In the genomic region with DNA sequence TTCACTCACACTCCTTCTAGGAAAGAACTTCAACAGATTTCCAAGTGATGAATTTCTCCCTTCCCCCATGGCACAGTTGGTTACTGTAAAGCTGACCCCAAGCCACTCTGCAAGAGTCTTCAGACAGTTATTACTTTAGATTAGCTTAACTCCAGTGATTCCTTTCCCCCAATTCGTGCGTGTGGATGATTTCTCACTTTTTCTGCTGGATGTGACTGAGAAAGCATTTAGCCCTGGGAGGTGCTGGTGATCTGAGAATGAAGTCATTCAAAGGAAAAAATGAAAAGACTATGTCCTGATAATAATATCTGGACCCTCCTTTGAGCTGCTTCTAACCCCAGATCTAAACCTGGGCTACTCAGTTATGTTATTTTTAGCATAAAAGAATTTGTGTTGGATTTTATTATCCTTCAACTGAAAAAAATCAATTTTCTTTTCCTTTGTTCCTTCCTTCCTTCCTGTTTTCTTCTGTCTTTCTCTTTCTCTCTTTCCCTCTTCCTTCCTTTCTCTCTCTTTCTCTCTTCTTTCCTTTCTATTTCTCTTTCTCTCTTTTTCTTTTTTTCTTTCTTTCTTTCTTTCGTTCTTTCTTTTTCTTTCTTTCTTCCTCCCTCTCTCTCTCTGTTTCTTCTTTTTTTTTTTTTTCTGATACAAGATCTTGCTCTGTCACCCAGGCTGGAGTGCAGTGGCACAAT, we compare ENCODE assay signal across 34 cellular contexts. TPM values are rescaled to one million over a fixed set of nuclear protein-coding genes. Genes with fewer than 3 reads are reported as not detected.
DNase-seq lines count a peak whose midpoint lies in the region; ATAC-seq and TF ChIP-seq lines count a peak whose summit lies in the region.
"Had no signal": no experiment of that assay in that cellular context is flagged by ENCODE, and none has a peak within 500 bp of the region (broad histone marks: within the 10 kb centered on the region; RNA-seq: fewer than 3 reads in every experiment).

No MANE protein-coding gene starts in this region.

- H3K9ac ChIP-seq in PC-3 (ENCODE audit: low read length): no peak overlapping the region

- no TSS peak for BruUV-seq in MCF 10A (replicated peaks; lab: Mats Ljungman, UMichigan)
- no TSS peak for BruUV-seq in PC-3 (replicated peaks; lab: Mats Ljungman, UMichigan)

- H3K4me1 ChIP-seq in breast epithelium: no peaks in the 10 kb centered on the region
- peaks cover 35% of the 10 kb centered on the region for H3K4me1 ChIP-seq in PC-3 (ENCODE audit: insufficient read depth, low read length)
- H3K4me1 ChIP-seq: BE2C, left lung, upper lobe of right lung had no signal

- no peak overlapping the region for H3K4me3 Mint-ChIP-seq in MCF 10A (ENCODE audit: unreplicated experiment)
- H3K4me3 Mint-ChIP-seq: activated B cell treated with CpG ODN at 0.5 μM for 24 hours; activated CD4-positive, alpha-beta T cell treated with anti-CD3 and anti-CD28 coated beads, Interleukin-2, amount 10 ng/mL, durations not matched to agents 7 days and 5 days; activated naive CD8-positive, alpha-beta T cell; memory B cell; nephron progenitor cell had no signal

- in situ Hi-C loops in G401 (cut with HindIII; ENCODE audit: low sequenced_read_pairs): no loop called here

- no peak for ATAC-seq in PC-3
- ATAC-seq in HG03565 (IDR thresholded peaks at IDR 0.05; ENCODE audit: unreplicated experiment): no peak
- ATAC-seq: upper lobe of right lung had no signal

- H3K4me2 ChIP-seq in PC-3 (ENCODE audit: low read length): peak overlapping the region; percentile 67

- no peak overlapping the region for H2AFZ ChIP-seq in PC-3 (ENCODE audit: low read length)

- no peaks in the 10 kb centered on the region for H3K27me3 ChIP-seq in breast epithelium
- H3K27me3 ChIP-seq in PC-3 (ENCODE audit: low read length): no peaks in the 10 kb centered on the region
- H3K27me3 ChIP-seq: cardiac muscle cell, left lung, ovary, upper lobe of right lung had no signal

- no peaks in the 10 kb centered on the region for H3K9me3 Mint-ChIP-seq in MCF 10A (ENCODE audit: unreplicated experiment)
- H3K9me3 Mint-ChIP-seq: activated B cell treated with CpG ODN at 0.5 μM for 24 hours; activated CD4-positive, alpha-beta T cell treated with anti-CD3 and anti-CD28 coated beads, Interleukin-2, amount 10 ng/mL, durations not matched to agents 7 days and 5 days; memory B cell; nephron progenitor cell had no signal

- TF ChIP-seq CTCF in MCF 10A (IDR thresholded peaks at IDR 0.05; ENCODE audit: unreplicated experiment) (no peak), breast epithelium (IDR thresholded peaks at IDR 0.05) (no peak), PC-3 (conservative IDR thresholded peaks at IDR 0.05; ENCODE audit: low read depth, low read length) (no peak), fibroblast of the aortic adventitia (IDR thresholded peaks at IDR 0.05; ENCODE audit: insufficient read depth, low read length) (no peak)

- no peaks in the 10 kb centered on the region for H3K79me2 ChIP-seq in PC-3 (ENCODE audit: low read length)

- CTCF ChIA-PET in MCF 10A (lab: Yijun Ruan, JAX): interaction anchor here (0.8 kb wide), 1 partner anchor 10 kb away, joined by 3 read pairs; no protein-coding TSS in a partner anchor
- CTCF ChIA-PET in PC-3 (lab: Charles Lee): no interaction called here

- H3K36me3 ChIP-seq in breast epithelium: no peaks in the 10 kb centered on the region
- no peaks in the 10 kb centered on the region for H3K36me3 ChIP-seq in PC-3 (ENCODE audit: low read depth, low read length)
- H3K36me3 ChIP-seq: BE2C, cardiac muscle cell, left lung, ovary, upper lobe of right lung had no signal

- H3F3A ChIP-seq in PC-3 (ENCODE audit: low read length, unreplicated experiment): no peaks in the 10 kb centered on the region

- intact Hi-C loops in MCF 10A (cut with micrococcal nuclease): no loop called here
- intact Hi-C loops in breast epithelium (cut with DNase I; ENCODE audit: low total_unique reads): no loop called here
- intact Hi-C loops in PC-3 (cut with micrococcal nuclease): loop anchor here (1.0 to 5.0 kb wide), 2 partner anchors 62 to 205 kb away; no protein-coding TSS in a partner anchor

- no peak for DNase-seq in MCF 10A (ENCODE audit: unreplicated experiment)
- no peak for DNase-seq in breast epithelium (ENCODE audit: low spot score in 2 of 2)
- no peak for DNase-seq in PC-3
- peak; percentile 24 for DNase-seq in fibroblast of the aortic adventitia (ENCODE audit: low read depth)
- no peak for DNase-seq in G401 (ENCODE audit: low spot score)
- no peak for DNase-seq in DMS53 (lab: John Stamatoyannopoulos, UW)
- no peak for DNase-seq in NAMALWA (ENCODE audit: low spot score)
- DNase-seq: 8988T; activated B cell treated with CpG ODN at 0.5 μM for 24 hours; activated CD4-positive, alpha-beta T cell treated with anti-CD3 and anti-CD28 coated beads, Interleukin-2, amount 10 ng/mL, durations not matched to agents 7 days and 5 days; activated effector memory CD4-positive, alpha-beta T cell treated with anti-CD3 and anti-CD28 coated beads, Interleukin-2, amount 50 U/mL, for 16 hours; activated T-cell treated with anti-CD3 and anti-CD28 coated beads, Interleukin-2, amount 50 U/mL, for 1 hour; anterior cingulate cortex; BE2C; DMS153; effector memory CD4-positive, alpha-beta T cell; GDM1; glutamatergic neuron; GOT3; left lung; NCI-H1694 treated with DMSO at 0.1 percent for 48 hours; NCI-H446 treated with DMSO at 0.1 percent for 48 hours; NCI-H774; nephron progenitor cell; ovary; stimulated activated naive CD4-positive, alpha-beta T cell; T-helper 1 cell; upper lobe of right lung had no signal

- H4K20me1 ChIP-seq in PC-3 (ENCODE audit: low read length): no peaks in the 10 kb centered on the region

- POLR2A ChIA-PET in MCF 10A (lab: Yijun Ruan, JAX): interaction anchor here (2.0 kb wide), 1 partner anchor 9 kb away, joined by 7 read pairs; no protein-coding TSS in a partner anchor
- POLR2A ChIA-PET in PC-3 (lab: Charles Lee; ENCODE audit: unreplicated experiment): no interaction called here

- H3K27ac ChIP-seq in breast epithelium (no peak overlapping the region), PC-3 (ENCODE audit: low read length) (peak overlapping the region; percentile 70)
- H3K27ac ChIP-seq: cardiac muscle cell, coronary artery, epithelial cell of prostate, left lung, ovary, upper lobe of right lung had no signal

- H3K27ac Mint-ChIP-seq in MCF 10A (ENCODE audit: low read depth, unreplicated experiment): peak overlapping the region; percentile 31
- H3K27ac Mint-ChIP-seq: activated B cell treated with CpG ODN at 0.5 μM for 24 hours; activated CD4-positive, alpha-beta T cell treated with anti-CD3 and anti-CD28 coated beads, Interleukin-2, amount 10 ng/mL, durations not matched to agents 7 days and 5 days; activated naive CD8-positive, alpha-beta T cell; memory B cell; nephron progenitor cell had no signal

- H3K9me2 ChIP-seq in PC-3 (replicated peaks; ENCODE audit: low read length): no peaks in the 10 kb centered on the region

- H3K4me3 ChIP-seq in breast epithelium (no peak overlapping the region), PC-3 (ENCODE audit: low read length) (no peak overlapping the region), fibroblast of the aortic adventitia (ENCODE audit: low read depth, low read length) (no peak overlapping the region)
- H3K4me3 ChIP-seq: cardiac muscle cell, coronary artery, left lung, ovary, upper lobe of right lung had no signal

- no peak for TF ChIP-seq POLR2A in breast epithelium (IDR thresholded peaks at IDR 0.05)

- peaks cover 19% of the 10 kb centered on the region for H3K4me1 Mint-ChIP-seq in MCF 10A (ENCODE audit: insufficient read depth, unreplicated experiment)
- H3K4me1 Mint-ChIP-seq: activated B cell treated with CpG ODN at 0.5 μM for 24 hours; activated CD4-positive, alpha-beta T cell treated with anti-CD3 and anti-CD28 coated beads, Interleukin-2, amount 10 ng/mL, durations not matched to agents 7 days and 5 days; nephron progenitor cell had no signal

- H3K36me3 Mint-ChIP-seq in MCF 10A (ENCODE audit: insufficient read depth, unreplicated experiment): no peaks in the 10 kb centered on the region
- H3K36me3 Mint-ChIP-seq: activated naive CD8-positive, alpha-beta T cell; memory B cell had no signal

- H3K9me3 ChIP-seq in breast epithelium: no peaks in the 10 kb centered on the region
- H3K9me3 ChIP-seq in PC-3 (ENCODE audit: low read length): no peaks in the 10 kb centered on the region
- H3K9me3 ChIP-seq: BE2C, left lung, ovary, upper lobe of right lung had no signal

- H3K27me3 Mint-ChIP-seq in MCF 10A (ENCODE audit: insufficient read depth, unreplicated experiment): no peaks in the 10 kb centered on the region

RNA-seq across cellular contexts. Expression of a gene that starts 47.6 kb away (rescaled TPM):
- 67.6 and 78.0 TPM in 2 replicates for total RNA-seq in MCF 10A (2022)
- 100 to 1,000 TPM in 2 of 3 donors, 10 to 100 TPM in 1; 64.8 to 137 (median 134) TPM for total RNA-seq in breast epithelium
- 43.2 and 67.5 TPM in 2 replicates for total RNA-seq in PC-3 (2014; rRNA removed)
- 119 and 269 TPM in 2 replicates for total RNA-seq in fibroblast of the aortic adventitia (ENCODE audit: low replicate concordance)
- 45.4 and 57.0 TPM in 2 replicates for total RNA-seq in G401 (2014; rRNA removed; shearing (Covaris generic))
